7 cellular contexts compared by ENCODE assay signal in the genomic region with DNA sequence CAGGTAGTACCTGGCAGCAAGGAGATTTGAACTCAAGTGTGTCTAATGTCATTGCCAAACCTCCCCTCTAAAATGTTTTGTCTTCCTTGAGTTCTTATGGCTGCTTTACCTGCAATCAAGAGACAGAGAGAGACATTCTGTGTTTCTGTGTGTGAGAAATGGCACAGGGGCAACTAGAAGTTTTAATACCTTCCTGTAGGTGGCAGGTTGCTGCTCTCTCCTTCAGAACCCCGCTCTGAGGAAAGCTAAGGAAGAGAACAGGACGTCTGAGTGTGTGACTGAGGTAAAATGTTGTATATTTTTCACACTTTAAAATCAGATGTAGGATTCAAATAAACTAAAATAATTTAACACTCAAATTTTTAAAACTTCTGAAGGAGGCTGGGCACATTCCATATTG. TPM values are rescaled to one million over a fixed set of nuclear protein-coding genes. Genes with fewer than 3 reads are reported as not detected.
DNase-seq lines count a peak whose midpoint lies in the region; ATAC-seq and TF ChIP-seq lines count a peak whose summit lies in the region.

No MANE protein-coding gene starts in this region.

- H3K4me1 ChIP-seq in heart right ventricle (peaks cover 5 to 39% (median 14%) of the 10 kb centered on the region in 9 donors), tibial artery (peaks cover 0 to 56% (median 28%) of the 10 kb centered on the region in 4 donors)

- H3K9me3 ChIP-seq in heart right ventricle (peaks cover 0 to 18% (median 6%) of the 10 kb centered on the region in 11 donors), tibial artery (peaks cover 0 to 4% (median 0%) of the 10 kb centered on the region in 3 donors)

- H3K27me3 ChIP-seq in heart right ventricle (no peaks in the 10 kb centered on the region), tibial artery (no peaks in the 10 kb centered on the region)

- H3K4me3 ChIP-seq in heart right ventricle, result no peak overlapping the region
- peak overlapping the region in 1 of 2 donors; percentile 9 for H3K4me3 ChIP-seq in tibial artery

- no peaks in the 10 kb centered on the region for H3K36me3 ChIP-seq in heart right ventricle
- peaks cover 0 to 6% (median 0%) of the 10 kb centered on the region in 3 donors for H3K36me3 ChIP-seq in tibial artery

- H3K27ac ChIP-seq in heart right ventricle, result peak overlapping the region in 9 of 10 donors; percentile 43 to 69 (median 64)
- peak overlapping the region; percentile 70 to 73 for H3K27ac ChIP-seq in tibial artery

- 33 to 43% methylated on average over 2 of the region's 2 CpGs for WGBS in heart right ventricle, 2 donors

- peak; percentile 16 for DNase-seq in SK-N-DZ (ENCODE audit: low spot score)
- DNase-seq in heart right ventricle, result no peak
- DNase-seq in tibial artery, result no peak
- DNase-seq in midbrain (lab: John Stamatoyannopoulos, UW), result no peak
- DNase-seq in NCI-H345 (lab: John Stamatoyannopoulos, UW), result no peak

- intact Hi-C loops in heart right ventricle (cut with DNase I), result loop anchor here in 2 of 10 donors (2.0 to 10.0 kb wide), 2 partner anchors 64 to 70 kb away; no protein-coding TSS in a partner anchor
- intact Hi-C loops in tibial artery (cut with DNase I; ENCODE audit: low total_unique reads), result no loop called here

- peak in 8 of 9 donors; percentile 16 to 53 (median 41) for TF ChIP-seq CTCF in heart right ventricle (IDR thresholded peaks at IDR 0.05)
- TF ChIP-seq CTCF in tibial artery (IDR thresholded peaks at IDR 0.05), result peak; percentile 46 to 54

- ATAC-seq in GM18502 (IDR thresholded peaks at IDR 0.05; ENCODE audit: poor library complexity, unreplicated experiment), result peak; percentile 83
- peak; percentile 96 for ATAC-seq in HG02885 (IDR thresholded peaks at IDR 0.05; ENCODE audit: poor library complexity, unreplicated experiment)
- peak in 5 of 8 donors; percentile 62 to 74 (median 66) for ATAC-seq in heart right ventricle

RNA-seq across cellular contexts. Expression of a gene that starts 19.2 kb away (rescaled TPM):
- polyA plus RNA-seq in SK-N-DZ (2014; cell fraction: cytosol; rRNA removed), result 2.3 and 2.6 TPM in 2 replicates
- polyA plus RNA-seq in SK-N-DZ (2014; cell fraction: nucleus; rRNA removed), result 2.3 and 3.9 TPM in 2 replicates
- total RNA-seq in heart right ventricle, result 100 to 1,000 TPM; 161 to 198 (median 186) TPM
- 10 to 100 TPM; 65.4 to 80.2 TPM for polyA plus RNA-seq in heart right ventricle
